In genomic region chr1:7539772-7540175, GRCh38 we compare ENCODE assay signal across 10 cellular contexts.
DNase-seq lines count a peak whose midpoint lies in the region; ATAC-seq, FAIRE-seq and TF ChIP-seq lines count a peak whose summit lies in the region.
"Had no signal": no experiment of that assay in that cellular context is flagged by ENCODE, and none has a peak within 500 bp of the region (broad histone marks: within the 10 kb centered on the region; RNA-seq: fewer than 3 reads in every experiment).

No MANE protein-coding gene starts in this region.

- no peaks in the 10 kb centered on the region for H3K9me3 Mint-ChIP-seq in stimulated activated naive CD8-positive, alpha-beta T cell treated with anti-CD3 and anti-CD28 coated beads, Interleukin-15, amount 100 ng/mL, for 72 hours

- H3K36me3 ChIP-seq in Panc1 (ENCODE audit: control insufficient read depth, insufficient read depth, low read length) = no peaks in the 10 kb centered on the region
- H3K36me3 ChIP-seq in stomach = no peaks in the 10 kb centered on the region
- H3K36me3 ChIP-seq: HAP-1 had no signal

- TF ChIP-seq POLR2A in stomach (IDR thresholded peaks at IDR 0.05) = no peak

- peak; percentile 45 for DNase-seq in stimulated activated naive CD8-positive, alpha-beta T cell treated with anti-CD3 and anti-CD28 coated beads, Interleukin-15, Interleukin-2, amounts not matched to agents 100 U/mL and 50 U/mL, for 24 hours
- DNase-seq in stimulated activated naive CD8-positive, alpha-beta T cell treated with anti-CD3 and anti-CD28 coated beads, Interleukin-15, amount 100 ng/mL, for 72 hours = no peak
- DNase-seq in Panc1 (ENCODE audit: low read depth, low spot score) (no peak), fibroblast of the aortic adventitia (ENCODE audit: low read depth) (no peak), stomach (peak; percentile 62), frontal cortex (ENCODE audit: low spot score in 2 of 2) (no peak), NOMO-1 treated with dmso at 0.1 percent for 144 hours (lab: John Stamatoyannopoulos, UW; ENCODE audit: unreplicated experiment) (no peak)
- DNase-seq in central memory CD4-positive, alpha-beta T cell = no peak

- peaks cover 3% of the 10 kb centered on the region; the same call in 1 of the 2 replicates for H3K4me1 ChIP-seq in Panc1 (ENCODE audit: control insufficient read depth, insufficient read depth, low read length)
- H3K4me1 ChIP-seq in stomach = no peaks in the 10 kb centered on the region

- H3K27ac ChIP-seq in Panc1 (ENCODE audit: low read length) (no peak overlapping the region), stomach (no peak overlapping the region)

- in situ Hi-C loops in Panc1 (cut with HindIII; ENCODE audit: low pct_unique_long_range_greater_than_20kb, low sequenced_read_pairs) = no loop called here

- peak; percentile 45 for ATAC-seq in stimulated activated naive CD8-positive, alpha-beta T cell treated with anti-CD3 and anti-CD28 coated beads, Interleukin-15, Interleukin-2, amounts not matched to agents 100 U/mL and 50 U/mL, for 24 hours
- ATAC-seq in stimulated activated naive CD8-positive, alpha-beta T cell treated with anti-CD3 and anti-CD28 coated beads, Interleukin-15, amount 100 ng/mL, for 72 hours = no peak
- peak; percentile 57 for ATAC-seq in Panc1

- CTCF ChIA-PET in Panc1 (lab: Charles Lee) = no interaction called here

- peak; percentile 79 for TF ChIP-seq CTCF in Panc1 (IDR thresholded peaks at IDR 0.05)
- peak; percentile 11 for TF ChIP-seq CTCF in fibroblast of the aortic adventitia (IDR thresholded peaks at IDR 0.05; ENCODE audit: insufficient read depth, low read length)
- peak in 2 of 7 experiments; percentile 15 to 22 for TF ChIP-seq CTCF in stomach (IDR thresholded peaks at IDR 0.05)

- no peak for TF ChIP-seq EP300 in stomach (IDR thresholded peaks at IDR 0.05)

- H3K27ac Mint-ChIP-seq in stimulated activated naive CD8-positive, alpha-beta T cell treated with anti-CD3 and anti-CD28 coated beads, Interleukin-15, amount 100 ng/mL, for 72 hours = no peak overlapping the region

- peaks cover 18% of the 10 kb centered on the region for H3K27me3 Mint-ChIP-seq in stimulated activated naive CD8-positive, alpha-beta T cell treated with anti-CD3 and anti-CD28 coated beads, Interleukin-15, amount 100 ng/mL, for 72 hours
- H3K27me3 Mint-ChIP-seq: brain had no signal

- POLR2A ChIA-PET in Panc1 (lab: Charles Lee) = no interaction called here

- no peaks in the 10 kb centered on the region for H3K27me3 ChIP-seq in Panc1 (ENCODE audit: control insufficient read depth, insufficient read depth, low read length)
- H3K27me3 ChIP-seq in stomach = peaks cover 0 to 26% (median 12%) of the 10 kb centered on the region in 3 donors

- WGBS in stomach, 5 donors = 38 to 59% (median 47%) methylated on average over 4 to 7 of the region's 7 CpGs

- H3K4me3 ChIP-seq in Panc1 (ENCODE audit: low read depth in 2 of 2, low read length in 2 of 2) = no peak overlapping the region
- no peak overlapping the region for H3K4me3 ChIP-seq in fibroblast of the aortic adventitia (ENCODE audit: low read depth, low read length)
- H3K4me3 ChIP-seq in stomach = no peak overlapping the region
- H3K4me3 ChIP-seq: HAP-1 had no signal

- no peak for FAIRE-seq in frontal cortex (lab: Jason Lieb, UNC)

- H3K9me3 ChIP-seq in Panc1 (ENCODE audit: control insufficient read depth, insufficient read depth, low read depth, low read length) (no peaks in the 10 kb centered on the region), stomach (no peaks in the 10 kb centered on the region)
- H3K9me3 ChIP-seq: HAP-1 had no signal

- no peak overlapping the region for H3K4me3 Mint-ChIP-seq in stimulated activated naive CD8-positive, alpha-beta T cell treated with anti-CD3 and anti-CD28 coated beads, Interleukin-15, amount 100 ng/mL, for 72 hours

- H3K4me1 Mint-ChIP-seq in stimulated activated naive CD8-positive, alpha-beta T cell treated with anti-CD3 and anti-CD28 coated beads, Interleukin-15, amount 100 ng/mL, for 72 hours = no peaks in the 10 kb centered on the region

- intact Hi-C loops in Panc1 (cut with micrococcal nuclease; ENCODE audit: unreplicated experiment) = loop anchor here (10.0 kb wide), 1 partner anchor 315 kb away; no protein-coding TSS in a partner anchor
- intact Hi-C loops in stomach (cut with DNase I; ENCODE audit: low total_unique reads) = no loop called here

- no TSS peak for BruUV-seq in Panc1 (replicated peaks; lab: Mats Ljungman, UMichigan)

Comparison
In these comparisons a context has a peak if more than half of its experiments do, and no peak if none do; other contexts are left out.
1. DNase-seq: peak in stimulated activated naive CD8-positive, alpha-beta T cell treated with anti-CD3 and anti-CD28 coated beads, Interleukin-15, Interleukin-2, amounts not matched to agents 100 U/mL and 50 U/mL, for 24 hours (single experiment) and stomach (single experiment); none in stimulated activated naive CD8-positive, alpha-beta T cell treated with anti-CD3 and anti-CD28 coated beads, Interleukin-15, amount 100 ng/mL, for 72 hours (0 of 2), Panc1 (single experiment), fibroblast of the aortic adventitia (single experiment), central memory CD4-positive, alpha-beta T cell (single experiment), frontal cortex (0 of 2) and NOMO-1 treated with dmso at 0.1 percent for 144 hours (single experiment).